ENCODE assay signal across 15 cellular contexts in the genomic region with DNA sequence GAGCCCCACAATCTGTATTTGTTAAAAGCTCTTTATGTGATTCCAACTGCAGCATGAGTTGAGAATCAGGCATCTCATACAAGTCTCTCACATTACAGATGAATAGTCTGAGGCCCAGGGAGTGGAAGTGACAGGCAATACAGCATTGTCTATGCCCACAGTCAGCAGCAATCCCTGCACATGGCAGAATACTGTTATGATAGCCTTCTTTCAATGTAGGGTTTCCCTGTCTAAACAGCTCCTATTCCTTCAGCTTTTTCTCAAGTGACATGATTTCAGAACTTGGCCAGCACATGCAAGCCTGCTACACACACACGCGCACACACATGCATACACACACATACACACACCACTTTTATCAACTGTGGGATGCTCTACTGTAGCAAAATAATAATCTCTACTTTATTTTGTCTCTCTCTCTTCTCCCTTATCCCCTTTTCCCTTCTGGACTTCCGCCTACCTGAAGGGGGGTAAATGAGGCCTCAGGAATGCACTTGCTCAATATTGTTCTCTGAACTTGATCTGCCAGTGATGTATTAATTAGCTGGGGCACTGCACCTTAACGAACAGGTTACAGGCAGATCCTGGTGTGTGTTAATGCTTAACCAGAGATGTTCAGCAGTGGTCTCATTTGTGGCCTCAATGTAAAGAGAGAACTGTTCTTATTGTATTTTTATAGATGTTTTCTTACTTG.
DNase-seq lines count a peak whose midpoint lies in the region; ATAC-seq and TF ChIP-seq lines count a peak whose summit lies in the region.
"Had no signal": no experiment of that assay in that cellular context is flagged by ENCODE, and none has a peak within 500 bp of the region (broad histone marks: within the 10 kb centered on the region; RNA-seq: fewer than 3 reads in every experiment).

No MANE protein-coding gene starts in this region.

- DNase-seq in glutamatergic neuron = no peak
- no peak for DNase-seq in psoas muscle
- DNase-seq in NCI-H2196 treated with DMSO at 0.1 percent for 48 hours (lab: John Stamatoyannopoulos, UW; ENCODE audit: unreplicated experiment) = no peak
- no peak for DNase-seq in head of caudate nucleus
- DNase-seq: activated naive CD4-positive, alpha-beta T cell treated with Interleukin-2 at 50 U/mL for 16 hours; brain microvascular endothelial cell; DND-41; GM23248; NCI-H1694; spleen had no signal

- H3K4me3 Mint-ChIP-seq in glutamatergic neuron (ENCODE audit: unreplicated experiment) = no peak overlapping the region

- H3K27me3 ChIP-seq in psoas muscle (ENCODE audit: insufficient read depth in 3 of 3, low read length in 2 of 3) = no peaks in the 10 kb centered on the region
- H3K27me3 ChIP-seq: brain microvascular endothelial cell, spleen had no signal

- H3K4me1 ChIP-seq in psoas muscle = peaks cover 55% of the 10 kb centered on the region

- H3K9me3 Mint-ChIP-seq in glutamatergic neuron (ENCODE audit: unreplicated experiment) = peaks cover 9% of the 10 kb centered on the region

- TF ChIP-seq CTCF in glutamatergic neuron (IDR thresholded peaks at IDR 0.05; ENCODE audit: partially characterized antibody, unreplicated experiment) (no peak), psoas muscle (IDR thresholded peaks at IDR 0.05) (no peak)

- intact Hi-C loops in psoas muscle (cut with DNase I) = loop anchor here in 1 of 2 donors (10.0 kb wide), 1 partner anchor 558 kb away; no protein-coding TSS in a partner anchor
- intact Hi-C loops in head of caudate nucleus (cut with DNase I) = loop anchor here (10.0 kb wide), 1 partner anchor 112 kb away; a partner anchor contains a TSS

- H3K27ac Mint-ChIP-seq in glutamatergic neuron (ENCODE audit: unreplicated experiment) = peak overlapping the region; percentile 53

- peaks cover 9% of the 10 kb centered on the region for H3K36me3 Mint-ChIP-seq in glutamatergic neuron (ENCODE audit: unreplicated experiment)

- H3K36me3 ChIP-seq in psoas muscle (ENCODE audit: insufficient read depth in 1 of 2, low read depth in 1 of 2) = no peaks in the 10 kb centered on the region
- H3K36me3 ChIP-seq: brain microvascular endothelial cell, spleen had no signal

- no peak overlapping the region for H3K4me3 ChIP-seq in psoas muscle
- H3K4me3 ChIP-seq: GM23248, spleen had no signal

- peaks cover 4% of the 10 kb centered on the region for H3K27me3 Mint-ChIP-seq in glutamatergic neuron (ENCODE audit: unreplicated experiment)

- peaks cover 34% of the 10 kb centered on the region for H3K4me1 Mint-ChIP-seq in glutamatergic neuron (ENCODE audit: low read depth, unreplicated experiment)

- H3K9me3 ChIP-seq in psoas muscle = no peaks in the 10 kb centered on the region

- 71 to 89% (median 75%) methylated on average over 4 of the region's 4 CpGs for WGBS in psoas muscle, 3 donors

- peak overlapping the region; percentile 63 for H3K27ac ChIP-seq in psoas muscle
- H3K27ac ChIP-seq: brain microvascular endothelial cell, GM23248 had no signal

- ATAC-seq in GM18909 (IDR thresholded peaks at IDR 0.05; ENCODE audit: poor library complexity, unreplicated experiment) = peak; percentile 52
- peak; percentile 55 for ATAC-seq in HG03354 (IDR thresholded peaks at IDR 0.05; ENCODE audit: poor library complexity, severe bottlenecking, unreplicated experiment)
- peak in 3 of 4 donors; percentile 18 to 35 (median 35) for ATAC-seq in psoas muscle
- no peak for ATAC-seq in HG03565 (IDR thresholded peaks at IDR 0.05; ENCODE audit: unreplicated experiment)
- no peak for ATAC-seq in HG02759 (IDR thresholded peaks at IDR 0.05; ENCODE audit: unreplicated experiment)
- ATAC-seq: Panc1 had no signal

Comparison
In these comparisons a context has a peak if more than half of its experiments do, and no peak if none do; other contexts are left out.
1. ATAC-seq: peak in GM18909 (single experiment), HG03354 (single experiment) and psoas muscle (3 of 4); none in HG03565 (single experiment) and HG02759 (single experiment).